ENCODE assay signal across 15 cellular contexts in the genomic region with DNA sequence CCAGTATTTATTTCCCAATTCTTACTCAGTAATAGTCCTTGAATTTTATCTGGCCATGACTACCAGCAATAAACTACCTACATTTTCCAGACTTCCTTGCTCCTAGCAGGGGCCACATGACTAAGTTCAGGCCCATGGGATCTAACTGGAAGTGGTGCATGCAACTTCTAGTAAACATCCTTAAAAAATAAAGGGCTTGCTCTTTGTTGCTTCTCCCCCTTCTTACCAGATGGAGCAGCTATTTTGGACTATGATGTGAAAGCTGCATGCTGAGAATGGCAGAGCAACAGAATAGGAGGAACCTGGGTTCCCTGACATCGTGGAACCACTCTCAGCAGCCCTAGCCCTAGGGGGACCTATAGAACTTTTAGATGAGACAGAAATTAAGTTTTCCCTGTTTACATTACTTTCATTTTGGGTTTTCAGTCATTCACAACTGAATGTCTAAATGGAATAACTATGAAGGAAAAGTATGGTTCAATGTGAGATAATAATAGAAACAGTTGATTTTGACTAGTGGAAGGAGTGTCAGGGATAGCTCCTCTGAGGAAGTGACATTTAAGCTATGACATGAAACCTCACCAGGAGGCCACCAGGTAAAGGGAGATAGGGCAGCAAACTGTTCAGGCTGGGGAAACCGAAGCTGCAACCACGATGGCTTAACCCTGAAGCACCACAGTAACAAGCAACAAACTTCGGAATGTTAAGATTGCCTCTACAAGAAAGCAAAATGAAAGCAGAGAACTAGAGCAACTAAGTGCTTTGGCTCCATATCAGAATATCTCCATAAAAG. TPM values are rescaled to one million over a fixed set of nuclear protein-coding genes. Genes with fewer than 3 reads are reported as not detected.
DNase-seq lines count a peak whose midpoint lies in the region; ATAC-seq and TF ChIP-seq lines count a peak whose summit lies in the region.
"Had no signal": no experiment of that assay in that cellular context is flagged by ENCODE, and none has a peak within 500 bp of the region (broad histone marks: within the 10 kb centered on the region; RNA-seq: fewer than 3 reads in every experiment).

No MANE protein-coding gene starts in this region.

- no peaks in the 10 kb centered on the region for H3K27me3 ChIP-seq in left ventricle myocardium inferior (ENCODE audit: low read depth)
- H3K27me3 ChIP-seq in subcutaneous abdominal adipose tissue (ENCODE audit: control insufficient read depth in 5 of 5, insufficient read depth in 4 of 5, low read length in 5 of 5): no peaks in the 10 kb centered on the region
- H3K27me3 ChIP-seq: ovary had no signal

- H3K4me3 ChIP-seq in left ventricle myocardium inferior: no peak overlapping the region
- H3K4me3 ChIP-seq in subcutaneous abdominal adipose tissue (ENCODE audit: low read depth in 1 of 5, low read length in 5 of 5): no peak overlapping the region
- H3K4me3 ChIP-seq: coronary artery, ovary had no signal

- no peak for ATAC-seq in GM21447 (IDR thresholded peaks at IDR 0.05; ENCODE audit: unreplicated experiment)
- ATAC-seq: activated CD4-positive, CD25-positive, alpha-beta regulatory T cell treated with anti-CD3 and anti-CD28 coated beads, Interleukin-2, amount 50 U/mL, for 24 hours had no signal

- H3K9ac ChIP-seq in subcutaneous abdominal adipose tissue (ENCODE audit: low read length in 5 of 5): no peak overlapping the region

- TF ChIP-seq CTCF in left ventricle myocardium inferior (IDR thresholded peaks at IDR 0.05; ENCODE audit: borderline replicate concordance) (no peak), GM13977 (IDR thresholded peaks at IDR 0.05; ENCODE audit: extremely low read depth, insufficient read depth, missing control alignments) (no peak)

- DNase-seq in SK-MEL-5 (ENCODE audit: low read depth, low spot score): peak; percentile 7
- DNase-seq in cerebellum (ENCODE audit: low spot score): peak; percentile 38
- DNase-seq in left ventricle myocardium inferior: no peak
- DNase-seq in NCI-H2081 (lab: John Stamatoyannopoulos, UW): no peak
- DNase-seq in GM13977 (ENCODE audit: low spot score): no peak
- DNase-seq: kidney glomerular epithelial cell; naive B cell; NCI-H510A; stimulated activated CD4-positive, alpha-beta T cell treated with anti-CD3 and anti-CD28 coated beads, Interleukin-1b, Interleukin-23, amount 100 ng/mL, for 48 hours; stimulated activated naive CD4-positive, alpha-beta T cell treated with Interleukin-2 at 50 U/mL for 16 hours had no signal

- H3K9me3 ChIP-seq in left ventricle myocardium inferior (replicated peaks) (no peaks in the 10 kb centered on the region), subcutaneous abdominal adipose tissue (ENCODE audit: control insufficient read depth in 5 of 5, low read length in 5 of 5) (no peaks in the 10 kb centered on the region)
- H3K9me3 ChIP-seq: ovary had no signal

- in situ Hi-C loops in SK-MEL-5 (cut with HindIII; ENCODE audit: low pct_unique_long_range_greater_than_20kb, low sequenced_read_pairs): no loop called here
- in situ Hi-C loops in GM13977 (cut with MboI; ENCODE audit: low pct_unique_long_range_greater_than_20kb, low sequenced_read_pairs, unreplicated experiment): no loop called here

- peaks cover 34% of the 10 kb centered on the region for H3K4me1 ChIP-seq in left ventricle myocardium inferior
- peaks cover 3 to 10% (median 6%) of the 10 kb centered on the region in 5 donors for H3K4me1 ChIP-seq in subcutaneous abdominal adipose tissue (ENCODE audit: control insufficient read depth in 5 of 5, insufficient read depth in 5 of 5, low read length in 5 of 5)

- intact Hi-C loops in left ventricle myocardium inferior (cut with micrococcal nuclease): no loop called here

- peak overlapping the region; percentile 54 for H3K27ac ChIP-seq in left ventricle myocardium inferior (replicated peaks)
- peak overlapping the region; percentile 57 for H3K27ac ChIP-seq in subcutaneous abdominal adipose tissue (ENCODE audit: low read depth, low read length)
- H3K27ac ChIP-seq: coronary artery, ovary had no signal

- H3K36me3 ChIP-seq in left ventricle myocardium inferior: peaks cover 24% of the 10 kb centered on the region
- H3K36me3 ChIP-seq in subcutaneous abdominal adipose tissue (ENCODE audit: control insufficient read depth in 5 of 5, insufficient read depth in 5 of 5, low read length in 5 of 5): peaks cover 7 to 29% (median 13%) of the 10 kb centered on the region in 5 donors
- H3K36me3 ChIP-seq: ovary had no signal

RNA-seq across cellular contexts. Expression of a gene that starts 48.9 kb away (rescaled TPM):
- 15.2 and 15.3 TPM in 2 replicates for total RNA-seq in SK-MEL-5 (2014; rRNA removed; shearing (Covaris generic))
- 22.0 and 43.5 TPM in 2 replicates for polyA plus RNA-seq in SK-MEL-5 (2015; cell fraction: cytosol; rRNA removed)
- polyA plus RNA-seq in SK-MEL-5 (2015; cell fraction: nucleus; rRNA removed): 35.5 and 45.0 TPM in 2 replicates
- 29.4 TPM for total RNA-seq in cerebellum
- 36.6 TPM for total RNA-seq in left ventricle myocardium inferior

Comparison
In these comparisons a context has a peak if more than half of its experiments do, and no peak if none do; other contexts are left out.
1. DNase-seq: peak in SK-MEL-5 (single experiment) and cerebellum (single experiment); none in left ventricle myocardium inferior (single experiment), NCI-H2081 (0 of 2) and GM13977 (single experiment).